20 cellular contexts compared by ENCODE assay signal in genomic region chr2:121858406-121858805, GRCh38.
DNase-seq lines count a peak whose midpoint lies in the region; ATAC-seq and TF ChIP-seq lines count a peak whose summit lies in the region.
"Had no signal": no experiment of that assay in that cellular context is flagged by ENCODE, and none has a peak within 500 bp of the region (broad histone marks: within the 10 kb centered on the region; RNA-seq: fewer than 3 reads in every experiment).

No MANE protein-coding gene starts in this region.

- peaks cover 41% of the 10 kb centered on the region for H3K4me1 Mint-ChIP-seq in HFFc6 (ENCODE audit: low read depth)
- H3K4me1 Mint-ChIP-seq: CD8-positive, alpha-beta memory T cell had no signal

- TF ChIP-seq CTCF in HFFc6 (IDR thresholded peaks at IDR 0.05) (no peak), foreskin keratinocyte (conservative IDR thresholded peaks at IDR 0.05) (no peak)

- no peak overlapping the region for H3K4me3 Mint-ChIP-seq in HFFc6
- H3K4me3 Mint-ChIP-seq: CD8-positive, alpha-beta memory T cell had no signal

- DNase-seq in Daoy (ENCODE audit: low read depth) (peak; percentile 19), HFFc6 (peak; percentile 49), RPMI7951 (ENCODE audit: low read depth) (peak; percentile 26), kidney tubule cell (ENCODE audit: low spot score) (peak; percentile 73), SIG-M5 treated with dmso at 0.1 percent for 504 hours (lab: John Stamatoyannopoulos, UW; ENCODE audit: unreplicated experiment) (no peak), foreskin keratinocyte (no peak)
- no peak for DNase-seq in stimulated activated CD4-positive, alpha-beta T cell treated with anti-CD3 and anti-CD28 coated beads, Interleukin-4, amount 100 ng/mL, for 1 hour
- DNase-seq: CD8-positive, alpha-beta memory T cell; DMS79 treated with DMSO at 0.1 percent for 48 hours; Karpas-422; NCI-H1105; NCI-H1694 treated with DMSO at 0.1 percent for 48 hours; NCI-H226; NCI-H524 treated with DMSO at 0.1 percent for 48 hours; Peyer's patch; SHP77 had no signal

- H3K27me3 Mint-ChIP-seq in HFFc6 (ENCODE audit: insufficient read depth): no peaks in the 10 kb centered on the region; the same call in none of the 2 replicates

- H3K27ac Mint-ChIP-seq in HFFc6: peak overlapping the region; percentile 55
- H3K27ac Mint-ChIP-seq: CD8-positive, alpha-beta memory T cell had no signal

- no peak overlapping the region for H3K27ac ChIP-seq in foreskin keratinocyte
- H3K27ac ChIP-seq: BLaER1 treated with 17β-estradiol and CSF1 and Interleukin-3, amounts not matched to agents 10 nM and 100 nM; Peyer's patch had no signal

- no peaks in the 10 kb centered on the region for H3K4me1 ChIP-seq in foreskin keratinocyte
- H3K4me1 ChIP-seq: BLaER1 treated with 17β-estradiol and CSF1 and Interleukin-3, amounts not matched to agents 10 nM and 100 nM; HAP-1; Peyer's patch had no signal

- no peak for ATAC-seq in HG03565 (IDR thresholded peaks at IDR 0.05; ENCODE audit: unreplicated experiment)
- no peak for ATAC-seq in foreskin keratinocyte
- ATAC-seq: SK-N-SH treated with all-trans-retinoic acid at 6 μM for 48 hours had no signal

- H3K9me3 Mint-ChIP-seq in HFFc6: no peaks in the 10 kb centered on the region

- H3K36me3 Mint-ChIP-seq in HFFc6 (ENCODE audit: low read depth): no peaks in the 10 kb centered on the region
- H3K36me3 Mint-ChIP-seq: CD8-positive, alpha-beta memory T cell had no signal

- no peaks in the 10 kb centered on the region for H3K27me3 ChIP-seq in foreskin keratinocyte
- H3K27me3 ChIP-seq: BLaER1 treated with 17β-estradiol and CSF1 and Interleukin-3, amounts not matched to agents 10 nM and 100 nM; Peyer's patch had no signal

Comparison
In these comparisons a context has a peak if more than half of its experiments do, and no peak if none do; other contexts are left out.
1. DNase-seq: peak in Daoy (single experiment), HFFc6 (single experiment), RPMI7951 (single experiment) and kidney tubule cell (single experiment); none in SIG-M5 treated with dmso at 0.1 percent for 504 hours (single experiment), stimulated activated CD4-positive, alpha-beta T cell treated with anti-CD3 and anti-CD28 coated beads, Interleukin-4, amount 100 ng/mL, for 1 hour (single experiment) and foreskin keratinocyte (0 of 2).